Comparison of ENCODE assay signal across 26 cellular contexts in the genomic region with DNA sequence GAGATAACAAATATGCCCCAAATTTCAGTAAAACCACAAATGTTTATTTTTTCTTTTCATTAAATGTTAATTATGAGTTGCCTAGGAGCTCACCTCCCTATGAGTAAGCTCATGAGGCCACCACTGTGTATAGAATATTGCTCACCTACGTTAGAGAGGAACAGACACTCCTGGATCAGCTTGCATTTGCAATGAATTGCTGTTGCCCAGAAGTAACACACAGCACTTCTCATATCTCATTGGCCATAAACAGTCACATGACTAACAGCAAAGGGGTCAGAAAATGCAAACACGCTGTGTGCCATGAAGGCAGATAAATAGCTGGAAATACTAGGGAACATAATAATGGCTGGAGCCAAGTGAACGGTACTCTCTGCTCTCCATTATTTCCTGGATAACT.
"Had no signal": no experiment of that assay in that cellular context is flagged by ENCODE, and none has a peak within 500 bp of the region (broad histone marks: within the 10 kb centered on the region; RNA-seq: fewer than 3 reads in every experiment).

No MANE protein-coding gene starts in this region.

- H3K79me2 ChIP-seq: parathyroid adenoma had no signal

- H3K9ac ChIP-seq: neural progenitor cell, parathyroid adenoma had no signal

- H3K36me3 ChIP-seq: left lung, lower lobe of right lung, neural progenitor cell, sigmoid colon, suprapubic skin, tibial artery had no signal

- H3K4me2 ChIP-seq: neural progenitor cell had no signal

- H3K27me3 ChIP-seq: left lung, neural progenitor cell, sigmoid colon, suprapubic skin, tibial artery had no signal

- H3K4me1 ChIP-seq: left lung, lower lobe of right lung, neural progenitor cell, parathyroid adenoma, psoas muscle had no signal

- DNase-seq: activated CD4-positive, alpha-beta memory T cell treated with anti-CD3 and anti-CD28 coated beads, Interleukin-2, amount 10 ng/mL, durations not matched to agents 7 days and 5 days; activated CD4-positive, alpha-beta T cell treated with anti-CD3 and anti-CD28 coated beads for 1 hour; activated CD4-positive, alpha-beta T cell treated with anti-CD3 and anti-CD28 coated beads, Interleukin-2, amount 10 ng/mL, durations not matched to agents 7 days and 5 days; activated CD8-positive, alpha-beta memory T cell treated with anti-CD3 and anti-CD28 coated beads, Interleukin-2, amount 50 U/mL, for 48 hours; activated gamma-delta T cell treated with Interleukin-2 at 50 U/mL for 16 hours; activated naive CD4-positive, alpha-beta T cell treated with anti-CD3 and anti-CD28 coated beads, Interleukin-2, amount 50 U/mL, for 16 hours; activated T-cell treated with anti-CD3 and anti-CD28 coated beads, Interleukin-2, amount 50 U/mL, for 24 hours; amniotic stem cell; central memory CD4-positive, alpha-beta T cell; kidney glomerular epithelial cell; left lung; lower lobe of right lung; mesenchymal stem cell; natural killer cell; occipital lobe; psoas muscle; sigmoid colon; small intestine; stimulated activated CD4-positive, alpha-beta T cell treated with anti-CD3 and anti-CD28 coated beads, Interleukin-4, amount 100 ng/mL, for 24 hours; stimulated activated naive B cell treated with anti-CD40 and anti-IgM and Interleukin-4, amounts not matched to agents 10 μg/mL and 1 μg/mL and 100 μg/mL, for 72 hours; tibial artery had no signal

- ATAC-seq: activated T-helper 17 cell treated with anti-CD3 and anti-CD28 coated beads, Interleukin-2, amount 50 U/mL, for 72 hours; esophagus mucosa; left lung; lower lobe of right lung; natural killer cell; psoas muscle; stimulated activated naive B cell treated with anti-CD40 and anti-IgM and Interleukin-4, amounts not matched to agents 10 μg/mL and 1 μg/mL and 100 μg/mL, for 72 hours had no signal

- H3K9me3 ChIP-seq: psoas muscle, sigmoid colon, suprapubic skin had no signal

- H3K4me3 ChIP-seq: left lung, lower lobe of right lung, neural progenitor cell, psoas muscle, sigmoid colon, suprapubic skin, tibial artery had no signal

- H3K27ac ChIP-seq: left lung, lower lobe of right lung, neural progenitor cell, parathyroid adenoma, psoas muscle, sigmoid colon, suprapubic skin, tibial artery had no signal

- H2AFZ ChIP-seq: neural progenitor cell, parathyroid adenoma had no signal
